In genomic region chr4:188811116-188811515, GRCh38 we compare ENCODE assay signal across 22 cellular contexts.
"Had no signal": no experiment of that assay in that cellular context is flagged by ENCODE, and none has a peak within 500 bp of the region (broad histone marks: within the 10 kb centered on the region; RNA-seq: fewer than 3 reads in every experiment).

No MANE protein-coding gene starts in this region.

- H3K27me3 Mint-ChIP-seq: IgD-negative memory B cell had no signal

- H3K4me3 Mint-ChIP-seq: IgD-negative memory B cell had no signal

- H3K4me1 Mint-ChIP-seq: IgD-negative memory B cell had no signal

- H3K36me3 Mint-ChIP-seq: IgD-negative memory B cell had no signal

- DNase-seq: Karpas-422, KG1, MG63, MV-4-11, NCI-H1048, NCI-H1105, NCI-H1417, NCI-H1436 treated with DMSO at 0.1 percent for 48 hours, NCI-H1694, NCI-H187 treated with DMSO at 0.1 percent for 48 hours, NCI-H2029 treated with DMSO at 0.1 percent for 48 hours, NCI-H2171, NCI-H226, NCI-H446, NCI-H510A, NCI-H524 treated with DMSO at 0.1 percent for 48 hours, NCI-H69, NCI-H774, Right ventricle myocardium superior, RPMI8226, SIG-M5 had no signal

- H3K27ac Mint-ChIP-seq: IgD-negative memory B cell had no signal
